In genomic region chr3:99549918-99550603, GRCh38 we compare ENCODE assay signal across 18 cellular contexts.
A peak's percentile ranks its signal among the peaks of the same experiment; 100 is the strongest.
DNase-seq lines count a peak whose midpoint lies in the region; ATAC-seq and TF ChIP-seq lines count a peak whose summit lies in the region.
"Had no signal": no experiment of that assay in that cellular context is flagged by ENCODE, and none has a peak within 500 bp of the region (broad histone marks: within the 10 kb centered on the region; RNA-seq: fewer than 3 reads in every experiment).

No MANE protein-coding gene starts in this region.

- H3K4me3 ChIP-seq in GM23248 (no peak overlapping the region), foreskin fibroblast (ENCODE audit: low read depth in 1 of 2, low read length in 2 of 2) (no peak overlapping the region), sigmoid colon (no peak overlapping the region)
- H3K4me3 ChIP-seq: esophagus squamous epithelium, GM23338 had no signal

- H3K4me1 Mint-ChIP-seq in chondrocyte (ENCODE audit: low read depth) = peaks cover 49% of the 10 kb centered on the region
- H3K4me1 Mint-ChIP-seq: activated CD4-positive, alpha-beta T cell treated with anti-CD3 and anti-CD28 coated beads, Interleukin-2, amount 10 ng/mL, durations not matched to agents 7 days and 5 days; B cell; GM23338 had no signal

- H3K4me1 ChIP-seq in GM23248 (ENCODE audit: insufficient read depth) = peaks cover 13% of the 10 kb centered on the region; the same call in 1 of the 2 replicates
- peaks cover 0 to 20% (median 3%) of the 10 kb centered on the region in 4 donors for H3K4me1 ChIP-seq in sigmoid colon
- H3K4me1 ChIP-seq: parathyroid adenoma had no signal

- no peak overlapping the region for H3K9ac ChIP-seq in GM23248
- H3K9ac ChIP-seq: KMS-11, parathyroid adenoma had no signal

- H3K36me3 ChIP-seq in GM23248 (ENCODE audit: low read depth) (no peaks in the 10 kb centered on the region), sigmoid colon (no peaks in the 10 kb centered on the region)
- H3K36me3 ChIP-seq: esophagus squamous epithelium had no signal

- H3K9me3 ChIP-seq in GM23248 (ENCODE audit: low read depth) (no peaks in the 10 kb centered on the region), sigmoid colon (no peaks in the 10 kb centered on the region)
- H3K9me3 ChIP-seq: esophagus squamous epithelium had no signal

- no peaks in the 10 kb centered on the region; the same call in 1 of the 2 replicates for H3K9me2 ChIP-seq in GM23248 (ENCODE audit: insufficient read depth)

- no peaks in the 10 kb centered on the region for H3K9me3 Mint-ChIP-seq in chondrocyte (ENCODE audit: low read depth)
- H3K9me3 Mint-ChIP-seq: GM23338 had no signal

- in situ Hi-C loops in GM23248 (cut with MboI) = no loop called here

- TF ChIP-seq CTCF in chondrocyte (IDR thresholded peaks at IDR 0.05) (no peak), foreskin fibroblast (IDR thresholded peaks at IDR 0.05; ENCODE audit: low read depth, low read length) (no peak), sigmoid colon (IDR thresholded peaks at IDR 0.05) (no peak)

- no peak overlapping the region for H3K4me3 Mint-ChIP-seq in chondrocyte (ENCODE audit: unreplicated experiment)
- H3K4me3 Mint-ChIP-seq: activated CD4-positive, alpha-beta T cell treated with anti-CD3 and anti-CD28 coated beads, Interleukin-2, amount 10 ng/mL, durations not matched to agents 7 days and 5 days; B cell; dendritic cell treated with granulocyte-macrophage colony-stimulating factor and Interleukin-4, amounts not matched to agents 40 ng/mL and 50 ng/mL, for 4 days; GM23338 had no signal

- WGBS in GM23248 (ENCODE audit: low coverage in 1 of 2, low lambda C conversion rate in 2 of 2, missing lambda C conversion rate in 2 of 2), 2 experiments = 37 to 39% methylated on average over 3 of the region's 3 CpGs
- 78 to 82% methylated on average over 3 of the region's 3 CpGs for WGBS in sigmoid colon, 2 donors

- H3K27ac ChIP-seq in GM23248 (no peak overlapping the region), sigmoid colon (peak overlapping the region in 3 of 4 donors; percentile 8 to 18 (median 8))
- H3K27ac ChIP-seq: KMS-11, parathyroid adenoma had no signal

- TF ChIP-seq EP300 in sigmoid colon (IDR thresholded peaks at IDR 0.05) = no peak

- H3F3A ChIP-seq in GM23248 (ENCODE audit: insufficient read depth) = peaks cover 11% of the 10 kb centered on the region; the same call in 1 of the 2 replicates

- no peak for TF ChIP-seq POLR2A in sigmoid colon (IDR thresholded peaks at IDR 0.05)

- H3K27me3 ChIP-seq in GM23248 (replicated peaks; ENCODE audit: insufficient read depth) (no peaks in the 10 kb centered on the region), sigmoid colon (no peaks in the 10 kb centered on the region)
- H3K27me3 ChIP-seq: esophagus squamous epithelium had no signal

- H2AFZ ChIP-seq in GM23248 = no peak overlapping the region
- H2AFZ ChIP-seq: GM23338, parathyroid adenoma had no signal

- H3K27ac Mint-ChIP-seq in chondrocyte (ENCODE audit: unreplicated experiment) = peak overlapping the region; percentile 66
- H3K27ac Mint-ChIP-seq: activated CD4-positive, alpha-beta T cell treated with anti-CD3 and anti-CD28 coated beads, Interleukin-2, amount 10 ng/mL, durations not matched to agents 7 days and 5 days; B cell; dendritic cell treated with granulocyte-macrophage colony-stimulating factor and Interleukin-4, amounts not matched to agents 40 ng/mL and 50 ng/mL, for 4 days; GM23338 had no signal

- DNase-seq in GM23248 = peak; percentile 57
- DNase-seq in chondrocyte (ENCODE audit: low spot score) = no peak
- peak; percentile 53 to 75 for DNase-seq in foreskin fibroblast
- DNase-seq in sigmoid colon = no peak
- DNase-seq in T-helper 9 cell = no peak
- DNase-seq: activated CD4-positive, alpha-beta T cell treated with anti-CD3 and anti-CD28 coated beads, Interleukin-2, amount 10 ng/mL, durations not matched to agents 7 days and 5 days; activated CD8-positive, alpha-beta memory T cell treated with anti-CD3 and anti-CD28 coated beads, Interleukin-2, amount 50 U/mL, for 48 hours; esophagus squamous epithelium; NCI-H1105; small intestine; stimulated activated CD4-positive, alpha-beta T cell treated with anti-CD3 and anti-CD28 coated beads, Interleukin-4, amount 100 ng/mL, for 24 hours had no signal

- intact Hi-C loops in sigmoid colon (cut with DNase I) = no loop called here

- no peaks in the 10 kb centered on the region for H4K20me1 ChIP-seq in GM23248 (ENCODE audit: insufficient read depth)

- H3K79me2 ChIP-seq in GM23248 (ENCODE audit: insufficient read depth) = no peaks in the 10 kb centered on the region
- H3K79me2 ChIP-seq: parathyroid adenoma had no signal

- ATAC-seq in GM18517 (IDR thresholded peaks at IDR 0.05; ENCODE audit: unreplicated experiment) (no peak), GM19324 (IDR thresholded peaks at IDR 0.05; ENCODE audit: low FRiP score, unreplicated experiment) (no peak)
- ATAC-seq: GM23338 had no signal

- H3K36me3 Mint-ChIP-seq in chondrocyte (ENCODE audit: low read depth) = no peaks in the 10 kb centered on the region

- no peak overlapping the region for H3K4me2 ChIP-seq in GM23248 (ENCODE audit: unreplicated experiment)
- H3K4me2 ChIP-seq: GM23338, KMS-11 had no signal

- no peaks in the 10 kb centered on the region for H3K27me3 Mint-ChIP-seq in chondrocyte (ENCODE audit: low read depth)
- H3K27me3 Mint-ChIP-seq: activated CD4-positive, alpha-beta T cell treated with anti-CD3 and anti-CD28 coated beads, Interleukin-2, amount 10 ng/mL, durations not matched to agents 7 days and 5 days; B cell; dendritic cell treated with granulocyte-macrophage colony-stimulating factor and Interleukin-4, amounts not matched to agents 40 ng/mL and 50 ng/mL, for 4 days had no signal

Comparison
In these comparisons a context has a peak if more than half of its experiments do, and no peak if none do; other contexts are left out.
1. DNase-seq: peak in GM23248 (single experiment) and foreskin fibroblast (2 of 2); none in chondrocyte (single experiment), sigmoid colon (single experiment) and T-helper 9 cell (single experiment).